ENCODE assay signal across 1 cellular context in genomic region chr1:44820328-44820944, GRCh38.
A peak's percentile ranks its signal among the peaks of the same experiment; 100 is the strongest.
TF ChIP-seq lines count a peak whose summit lies in the region.

No MANE protein-coding gene starts in this region.

TF ChIP-seq in HepG2, 621 proteins besides CTCF, POLR2A, EP300 and RAD21 (continued from another document and continues in another):
- TF ChIP-seq, protein P1, sequence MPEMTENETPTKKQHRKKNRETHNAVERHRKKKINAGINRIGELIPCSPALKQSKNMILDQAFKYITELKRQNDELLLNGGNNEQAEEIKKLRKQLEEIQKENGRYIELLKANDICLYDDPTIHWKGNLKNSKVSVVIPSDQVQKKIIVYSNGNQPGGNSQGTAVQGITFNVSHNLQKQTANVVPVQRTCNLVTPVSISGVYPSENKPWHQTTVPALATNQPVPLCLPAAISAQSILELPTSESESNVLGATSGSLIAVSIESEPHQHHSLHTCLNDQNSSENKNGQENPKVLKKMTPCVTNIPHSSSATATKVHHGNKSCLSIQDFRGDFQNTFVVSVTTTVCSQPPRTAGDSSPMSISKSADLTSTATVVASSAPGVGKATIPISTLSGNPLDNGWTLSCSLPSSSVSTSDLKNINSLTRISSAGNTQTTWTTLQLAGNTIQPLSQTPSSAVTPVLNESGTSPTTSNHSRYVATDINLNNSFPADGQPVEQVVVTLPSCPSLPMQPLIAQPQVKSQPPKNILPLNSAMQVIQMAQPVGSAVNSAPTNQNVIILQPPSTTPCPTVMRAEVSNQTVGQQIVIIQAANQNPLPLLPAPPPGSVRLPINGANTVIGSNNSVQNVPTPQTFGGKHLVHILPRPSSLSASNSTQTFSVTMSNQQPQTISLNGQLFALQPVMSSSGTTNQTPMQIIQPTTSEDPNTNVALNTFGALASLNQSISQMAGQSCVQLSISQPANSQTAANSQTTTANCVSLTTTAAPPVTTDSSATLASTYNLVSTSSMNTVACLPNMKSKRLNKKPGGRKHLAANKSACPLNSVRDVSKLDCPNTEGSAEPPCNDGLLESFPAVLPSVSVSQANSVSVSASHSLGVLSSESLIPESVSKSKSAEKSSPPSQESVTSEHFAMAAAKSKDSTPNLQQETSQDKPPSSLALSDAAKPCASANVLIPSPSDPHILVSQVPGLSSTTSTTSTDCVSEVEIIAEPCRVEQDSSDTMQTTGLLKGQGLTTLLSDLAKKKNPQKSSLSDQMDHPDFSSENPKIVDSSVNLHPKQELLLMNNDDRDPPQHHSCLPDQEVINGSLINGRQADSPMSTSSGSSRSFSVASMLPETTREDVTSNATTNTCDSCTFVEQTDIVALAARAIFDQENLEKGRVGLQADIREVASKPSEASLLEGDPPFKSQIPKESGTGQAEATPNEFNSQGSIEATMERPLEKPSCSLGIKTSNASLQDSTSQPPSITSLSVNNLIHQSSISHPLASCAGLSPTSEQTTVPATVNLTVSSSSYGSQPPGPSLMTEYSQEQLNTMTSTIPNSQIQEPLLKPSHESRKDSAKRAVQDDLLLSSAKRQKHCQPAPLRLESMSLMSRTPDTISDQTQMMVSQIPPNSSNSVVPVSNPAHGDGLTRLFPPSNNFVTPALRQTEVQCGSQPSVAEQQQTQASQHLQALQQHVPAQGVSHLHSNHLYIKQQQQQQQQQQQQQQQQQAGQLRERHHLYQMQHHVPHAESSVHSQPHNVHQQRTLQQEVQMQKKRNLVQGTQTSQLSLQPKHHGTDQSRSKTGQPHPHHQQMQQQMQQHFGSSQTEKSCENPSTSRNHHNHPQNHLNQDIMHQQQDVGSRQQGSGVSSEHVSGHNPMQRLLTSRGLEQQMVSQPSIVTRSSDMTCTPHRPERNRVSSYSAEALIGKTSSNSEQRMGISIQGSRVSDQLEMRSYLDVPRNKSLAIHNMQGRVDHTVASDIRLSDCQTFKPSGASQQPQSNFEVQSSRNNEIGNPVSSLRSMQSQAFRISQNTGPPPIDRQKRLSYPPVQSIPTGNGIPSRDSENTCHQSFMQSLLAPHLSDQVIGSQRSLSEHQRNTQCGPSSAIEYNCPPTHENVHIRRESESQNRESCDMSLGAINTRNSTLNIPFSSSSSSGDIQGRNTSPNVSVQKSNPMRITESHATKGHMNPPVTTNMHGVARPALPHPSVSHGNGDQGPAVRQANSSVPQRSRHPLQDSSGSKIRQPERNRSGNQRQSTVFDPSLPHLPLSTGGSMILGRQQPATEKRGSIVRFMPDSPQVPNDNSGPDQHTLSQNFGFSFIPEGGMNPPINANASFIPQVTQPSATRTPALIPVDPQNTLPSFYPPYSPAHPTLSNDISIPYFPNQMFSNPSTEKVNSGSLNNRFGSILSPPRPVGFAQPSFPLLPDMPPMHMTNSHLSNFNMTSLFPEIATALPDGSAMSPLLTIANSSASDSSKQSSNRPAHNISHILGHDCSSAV (CRISPR knock-in tag; IDR thresholded peaks at IDR 0.05; ENCODE audit: borderline replicate concordance), result no peak
- TF ChIP-seq ZNF280B (CRISPR knock-in tag; IDR thresholded peaks at IDR 0.05; ENCODE audit: borderline replicate concordance) (peak; percentile 66; the same call in 1 of the 2 replicates), KDM6A (CRISPR knock-in tag; IDR thresholded peaks at IDR 0.05; ENCODE audit: low read depth) (no peak), ZFX (CRISPR knock-in tag; IDR thresholded peaks at IDR 0.05; ENCODE audit: low read depth) (peak; percentile 10; the same call in 1 of the 2 replicates), RBAK (CRISPR knock-in tag; IDR thresholded peaks at IDR 0.05) (no peak), ZNF275 (CRISPR knock-in tag; IDR thresholded peaks at IDR 0.05; ENCODE audit: borderline replicate concordance) (no peak), ZNF619 (CRISPR knock-in tag; IDR thresholded peaks at IDR 0.05) (0 out of 2 replicates have a peak, but pooled peaks have one; percentile 12), FOXK2 (IDR thresholded peaks at IDR 0.05) (no peak), NCOA1 (CRISPR knock-in tag; IDR thresholded peaks at IDR 0.05) (no peak), UBTF (CRISPR knock-in tag; IDR thresholded peaks at IDR 0.05) (peak; percentile 28; the same call in 1 of the 2 replicates), GPN1 (CRISPR knock-in tag; IDR thresholded peaks at IDR 0.05; ENCODE audit: borderline replicate concordance) (no peak), YEATS4 (CRISPR knock-in tag; IDR thresholded peaks at IDR 0.05; ENCODE audit: borderline replicate concordance) (0 out of 2 replicates have a peak, but pooled peaks have one; percentile 21), ZNF687 (CRISPR knock-in tag; IDR thresholded peaks at IDR 0.05) (peak; percentile 88), ZNF564 (CRISPR knock-in tag; IDR thresholded peaks at IDR 0.05) (no peak), RARA (CRISPR knock-in tag; IDR thresholded peaks at IDR 0.05) (no peak), SP2 (CRISPR knock-in tag; IDR thresholded peaks at IDR 0.05) (no peak), THRA (CRISPR knock-in tag; IDR thresholded peaks at IDR 0.05; ENCODE audit: borderline replicate concordance) (0 out of 2 replicates have a peak, but pooled peaks have one; percentile 4), MBNL3 (CRISPR knock-in tag; conservative IDR thresholded peaks at IDR 0.05) (no peak), PHF5A (CRISPR knock-in tag; IDR thresholded peaks at IDR 0.05; ENCODE audit: low read depth, unreplicated experiment) (peak; percentile 79), KLF12 (CRISPR knock-in tag; IDR thresholded peaks at IDR 0.05; ENCODE audit: borderline replicate concordance) (0 out of 2 replicates have a peak, but pooled peaks have one; percentile 28), ZNF563 (CRISPR knock-in tag; IDR thresholded peaks at IDR 0.05) (no peak)
- TF ChIP-seq, protein P2, sequence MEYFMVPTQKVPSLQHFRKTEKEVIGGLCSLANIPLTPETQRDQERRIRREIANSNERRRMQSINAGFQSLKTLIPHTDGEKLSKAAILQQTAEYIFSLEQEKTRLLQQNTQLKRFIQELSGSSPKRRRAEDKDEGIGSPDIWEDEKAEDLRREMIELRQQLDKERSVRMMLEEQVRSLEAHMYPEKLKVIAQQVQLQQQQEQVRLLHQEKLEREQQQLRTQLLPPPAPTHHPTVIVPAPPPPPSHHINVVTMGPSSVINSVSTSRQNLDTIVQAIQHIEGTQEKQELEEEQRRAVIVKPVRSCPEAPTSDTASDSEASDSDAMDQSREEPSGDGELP (IDR thresholded peaks at IDR 0.05; ENCODE audit: borderline replicate concordance, low read depth), result peak; percentile 9; the same call in 1 of the 2 replicates
- TF ChIP-seq, protein P3, sequence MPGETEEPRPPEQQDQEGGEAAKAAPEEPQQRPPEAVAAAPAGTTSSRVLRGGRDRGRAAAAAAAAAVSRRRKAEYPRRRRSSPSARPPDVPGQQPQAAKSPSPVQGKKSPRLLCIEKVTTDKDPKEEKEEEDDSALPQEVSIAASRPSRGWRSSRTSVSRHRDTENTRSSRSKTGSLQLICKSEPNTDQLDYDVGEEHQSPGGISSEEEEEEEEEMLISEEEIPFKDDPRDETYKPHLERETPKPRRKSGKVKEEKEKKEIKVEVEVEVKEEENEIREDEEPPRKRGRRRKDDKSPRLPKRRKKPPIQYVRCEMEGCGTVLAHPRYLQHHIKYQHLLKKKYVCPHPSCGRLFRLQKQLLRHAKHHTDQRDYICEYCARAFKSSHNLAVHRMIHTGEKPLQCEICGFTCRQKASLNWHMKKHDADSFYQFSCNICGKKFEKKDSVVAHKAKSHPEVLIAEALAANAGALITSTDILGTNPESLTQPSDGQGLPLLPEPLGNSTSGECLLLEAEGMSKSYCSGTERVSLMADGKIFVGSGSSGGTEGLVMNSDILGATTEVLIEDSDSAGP (CRISPR knock-in tag; IDR thresholded peaks at IDR 0.05; ENCODE audit: borderline replicate concordance), result peak; percentile 83; the same call in 1 of the 2 replicates
- TF ChIP-seq, protein P4, sequence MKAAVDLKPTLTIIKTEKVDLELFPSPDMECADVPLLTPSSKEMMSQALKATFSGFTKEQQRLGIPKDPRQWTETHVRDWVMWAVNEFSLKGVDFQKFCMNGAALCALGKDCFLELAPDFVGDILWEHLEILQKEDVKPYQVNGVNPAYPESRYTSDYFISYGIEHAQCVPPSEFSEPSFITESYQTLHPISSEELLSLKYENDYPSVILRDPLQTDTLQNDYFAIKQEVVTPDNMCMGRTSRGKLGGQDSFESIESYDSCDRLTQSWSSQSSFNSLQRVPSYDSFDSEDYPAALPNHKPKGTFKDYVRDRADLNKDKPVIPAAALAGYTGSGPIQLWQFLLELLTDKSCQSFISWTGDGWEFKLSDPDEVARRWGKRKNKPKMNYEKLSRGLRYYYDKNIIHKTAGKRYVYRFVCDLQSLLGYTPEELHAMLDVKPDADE (CRISPR knock-in tag; IDR thresholded peaks at IDR 0.05), result no peak
- TF ChIP-seq, protein P5, sequence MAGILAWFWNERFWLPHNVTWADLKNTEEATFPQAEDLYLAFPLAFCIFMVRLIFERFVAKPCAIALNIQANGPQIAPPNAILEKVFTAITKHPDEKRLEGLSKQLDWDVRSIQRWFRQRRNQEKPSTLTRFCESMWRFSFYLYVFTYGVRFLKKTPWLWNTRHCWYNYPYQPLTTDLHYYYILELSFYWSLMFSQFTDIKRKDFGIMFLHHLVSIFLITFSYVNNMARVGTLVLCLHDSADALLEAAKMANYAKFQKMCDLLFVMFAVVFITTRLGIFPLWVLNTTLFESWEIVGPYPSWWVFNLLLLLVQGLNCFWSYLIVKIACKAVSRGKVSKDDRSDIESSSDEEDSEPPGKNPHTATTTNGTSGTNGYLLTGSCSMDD (CRISPR knock-in tag; IDR thresholded peaks at IDR 0.05), result no peak
